ENCODE assay signal across 16 cellular contexts in the genomic region with DNA sequence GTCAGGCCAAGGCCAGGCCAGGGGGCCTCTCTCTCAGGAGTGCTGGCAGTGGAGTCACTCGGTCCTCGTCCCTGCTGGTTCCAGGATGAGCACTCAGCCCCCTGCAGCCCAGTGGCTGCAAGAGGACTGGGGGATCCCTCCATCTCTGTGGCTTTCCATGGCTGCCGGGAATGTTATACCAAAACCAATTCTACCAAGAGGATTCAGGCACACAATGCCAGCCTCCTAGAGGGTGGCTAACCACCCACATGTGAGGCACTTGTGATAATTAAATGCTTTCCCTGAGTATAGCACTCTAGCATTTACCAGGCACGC. TPM values are rescaled to one million over a fixed set of nuclear protein-coding genes. Genes with fewer than 3 reads are reported as not detected.
DNase-seq lines count a peak whose midpoint lies in the region; ATAC-seq, FAIRE-seq and TF ChIP-seq lines count a peak whose summit lies in the region.
"Had no signal": no experiment of that assay in that cellular context is flagged by ENCODE, and none has a peak within 500 bp of the region (broad histone marks: within the 10 kb centered on the region; RNA-seq: fewer than 3 reads in every experiment).

No MANE protein-coding gene starts in this region.

- H3K4me1 Mint-ChIP-seq in activated T-cell treated with anti-CD3 and anti-CD28 coated beads, Interleukin-2, amount 50 U/mL, for 72 hours (ENCODE audit: low read depth) = peaks cover 89% of the 10 kb centered on the region
- peaks cover 59 to 61% of the 10 kb centered on the region in 2 donors for H3K4me1 Mint-ChIP-seq in effector memory CD8-positive, alpha-beta T cell (ENCODE audit: low read depth in 2 of 2)

- H3K36me3 ChIP-seq in OCI-LY3 (replicated peaks; ENCODE audit: low read depth, low read length) = no peaks in the 10 kb centered on the region
- H3K36me3 ChIP-seq in small intestine (ENCODE audit: control insufficient read depth in 2 of 2, insufficient read depth in 2 of 2, low read length in 2 of 2) = no peaks in the 10 kb centered on the region
- H3K36me3 ChIP-seq in SJCRH30 = no peaks in the 10 kb centered on the region
- H3K36me3 ChIP-seq: adrenal gland, ovary, tibial nerve had no signal

- no peak for ATAC-seq in activated T-cell treated with anti-CD3 and anti-CD28 coated beads, Interleukin-2, amount 50 U/mL, for 72 hours (replicated peaks in 1 of 2)
- ATAC-seq in effector memory CD8-positive, alpha-beta T cell (replicated peaks) = no peak
- no peak for ATAC-seq in GM21390 (IDR thresholded peaks at IDR 0.05; ENCODE audit: unreplicated experiment)

- H3K27ac Mint-ChIP-seq in activated T-cell treated with anti-CD3 and anti-CD28 coated beads, Interleukin-2, amount 50 U/mL, for 72 hours = peak overlapping the region; percentile 68
- H3K27ac Mint-ChIP-seq in effector memory CD8-positive, alpha-beta T cell = peak overlapping the region; percentile 97 to 100

- H3K36me3 Mint-ChIP-seq in activated T-cell treated with anti-CD3 and anti-CD28 coated beads, Interleukin-2, amount 50 U/mL, for 72 hours (ENCODE audit: insufficient read depth in 2 of 2) = peaks cover 6 to 16% of the 10 kb centered on the region in 2 donors
- peaks cover 26% of the 10 kb centered on the region for H3K36me3 Mint-ChIP-seq in effector memory CD8-positive, alpha-beta T cell (ENCODE audit: insufficient read depth)

- H3K27me3 ChIP-seq in OCI-LY3 (ENCODE audit: low read depth, low read length) (no peaks in the 10 kb centered on the region), small intestine (ENCODE audit: control insufficient read depth in 2 of 2, insufficient read depth in 2 of 2, low read length in 2 of 2) (no peaks in the 10 kb centered on the region), SJCRH30 (no peaks in the 10 kb centered on the region)
- H3K27me3 ChIP-seq: adrenal gland, ovary, tibial nerve had no signal

- H3K79me2 ChIP-seq in OCI-LY3 (ENCODE audit: low read length) = no peaks in the 10 kb centered on the region

- H3K4me3 Mint-ChIP-seq in activated T-cell treated with anti-CD3 and anti-CD28 coated beads, Interleukin-2, amount 50 U/mL, for 72 hours = peak overlapping the region; percentile 84 to 92
- H3K4me3 Mint-ChIP-seq in effector memory CD8-positive, alpha-beta T cell = peak overlapping the region; percentile 92 to 95

- no peak overlapping the region; the same call in 1 of the 2 replicates for H3K27ac ChIP-seq in OCI-LY3 (ENCODE audit: low read length)
- H3K27ac ChIP-seq in small intestine (ENCODE audit: low read depth in 1 of 2, low read length in 1 of 2) = peak overlapping the region; percentile 2 to 11
- no peak overlapping the region for H3K27ac ChIP-seq in SJCRH30
- H3K27ac ChIP-seq: adrenal gland, ovary had no signal

- TF ChIP-seq CTCF in OCI-LY3 (IDR thresholded peaks at IDR 0.05; ENCODE audit: low read depth, low read length) = no peak

- DNase-seq in activated T-cell treated with anti-CD3 and anti-CD28 coated beads, Interleukin-2, amount 50 U/mL, for 72 hours = no peak
- no peak for DNase-seq in activated T-cell treated with anti-CD3 and anti-CD28 coated beads, Interleukin-2, amount 50 U/mL, for 1 hour
- DNase-seq in effector memory CD8-positive, alpha-beta T cell = no peak
- DNase-seq in small intestine (no peak), SJCRH30 (no peak), erythroblast (lab: John Stamatoyannopoulos, UW) (no peak)
- DNase-seq: NCI-H1092, NCI-H226, ovary had no signal

- 77 to 81% (median 79%) methylated on average over 4 of the region's 4 CpGs for WGBS in small intestine, 3 donors

- no peaks in the 10 kb centered on the region for H3K9me3 Mint-ChIP-seq in activated T-cell treated with anti-CD3 and anti-CD28 coated beads, Interleukin-2, amount 50 U/mL, for 72 hours
- no peaks in the 10 kb centered on the region for H3K9me3 Mint-ChIP-seq in effector memory CD8-positive, alpha-beta T cell

- H3K9ac ChIP-seq in OCI-LY3 (ENCODE audit: low read length) = peak overlapping the region; percentile 70

- no peak overlapping the region for H2AFZ ChIP-seq in OCI-LY3 (ENCODE audit: low read depth, low read length)

- H3K27me3 Mint-ChIP-seq in activated T-cell treated with anti-CD3 and anti-CD28 coated beads, Interleukin-2, amount 50 U/mL, for 72 hours (ENCODE audit: low read depth) = no peaks in the 10 kb centered on the region
- H3K27me3 Mint-ChIP-seq in effector memory CD8-positive, alpha-beta T cell = no peaks in the 10 kb centered on the region

- peak overlapping the region; percentile 81 for H3K4me2 ChIP-seq in OCI-LY3 (ENCODE audit: low read length)

- peaks cover 79% of the 10 kb centered on the region for H3K4me1 ChIP-seq in OCI-LY3 (ENCODE audit: low read length)
- no peaks in the 10 kb centered on the region for H3K4me1 ChIP-seq in small intestine (ENCODE audit: control insufficient read depth in 2 of 2, insufficient read depth in 1 of 2, low read depth in 1 of 2, low read length in 1 of 2)
- H3K4me1 ChIP-seq in SJCRH30 = peaks cover 51% of the 10 kb centered on the region

- no peak for FAIRE-seq in small intestine (lab: Jason Lieb, UNC)
- FAIRE-seq: RCC 7860 had no signal

- no peak for TF ChIP-seq POLR2A in erythroblast (IDR thresholded peaks at IDR 0.05; ENCODE audit: low read length)

- no peaks in the 10 kb centered on the region for H4K20me1 ChIP-seq in OCI-LY3 (ENCODE audit: insufficient read depth, low read length)

- H3K9me3 ChIP-seq in OCI-LY3 (ENCODE audit: insufficient read depth, low read length) (no peaks in the 10 kb centered on the region), small intestine (ENCODE audit: control insufficient read depth, low read depth) (no peaks in the 10 kb centered on the region), SJCRH30 (replicated peaks) (no peaks in the 10 kb centered on the region)
- H3K9me3 ChIP-seq: adrenal gland, ovary, tibial nerve had no signal

- H3K4me3 ChIP-seq in OCI-LY3 (ENCODE audit: low read length) = peak overlapping the region; percentile 71
- H3K4me3 ChIP-seq in small intestine (ENCODE audit: low read depth in 1 of 2, low read length in 2 of 2) = peak overlapping the region in 1 of 2 donors; percentile 31
- H3K4me3 ChIP-seq in SJCRH30 = no peak overlapping the region
- H3K4me3 ChIP-seq: adrenal gland, ovary had no signal

RNA-seq across cellular contexts. Expression of a gene that starts 21.9 kb away (rescaled TPM):
- total RNA-seq in activated T-cell treated with anti-CD3 and anti-CD28 coated beads, Interleukin-2, amount 50 U/mL, for 72 hours = 10 to 100 TPM; 43.3 to 45.6 TPM
- polyA plus RNA-seq in small intestine = 1 to 10 TPM; 1.3 to 5.6 (median 4.6) TPM
- total RNA-seq in SJCRH30 (2014; rRNA removed; shearing (Covaris generic)) = 2.3 and 2.4 TPM in 2 replicates

RNA-seq across cellular contexts. Expression of a gene that starts 27.3 kb away (rescaled TPM):
- total RNA-seq in activated T-cell treated with anti-CD3 and anti-CD28 coated beads, Interleukin-2, amount 50 U/mL, for 72 hours = not detected
- not detected for polyA plus RNA-seq in small intestine
- total RNA-seq in SJCRH30 (2014; rRNA removed; shearing (Covaris generic)) = not detected in 2 replicates
- total RNA-seq: adrenal gland, mesenteric fat pad, tibial nerve had no signal
- polyA plus RNA-seq: adrenal gland, AG04450, ovary had no signal

RNA-seq across cellular contexts. Expression of a gene that starts 42.6 kb away (rescaled TPM):
- total RNA-seq in activated T-cell treated with anti-CD3 and anti-CD28 coated beads, Interleukin-2, amount 50 U/mL, for 72 hours = 1 to 10 TPM; 1.6 to 2.2 TPM
- not detected for polyA plus RNA-seq in small intestine
- not detected in 2 replicates for total RNA-seq in SJCRH30 (2014; rRNA removed; shearing (Covaris generic))
- total RNA-seq: adrenal gland, mesenteric fat pad, ovary, tibial nerve had no signal
- polyA plus RNA-seq: adrenal gland, AG04450, ovary had no signal

Comparison
In these comparisons a context has a peak if more than half of its experiments do, and no peak if none do; other contexts are left out.
1. H3K27ac ChIP-seq: peak in small intestine (2 of 2); none in OCI-LY3 (single experiment) and SJCRH30 (single experiment).
2. RNA of a gene that starts 21.9 kb away (total RNA-seq): 43.3 to 45.6 TPM in activated T-cell treated with anti-CD3 and anti-CD28 coated beads, Interleukin-2, amount 50 U/mL, for 72 hours; 2.3 to 2.4 TPM in SJCRH30; every median in the first group is over 10 times any median in the second.